ENCODE assay signal across 21 cellular contexts in the genomic region with DNA sequence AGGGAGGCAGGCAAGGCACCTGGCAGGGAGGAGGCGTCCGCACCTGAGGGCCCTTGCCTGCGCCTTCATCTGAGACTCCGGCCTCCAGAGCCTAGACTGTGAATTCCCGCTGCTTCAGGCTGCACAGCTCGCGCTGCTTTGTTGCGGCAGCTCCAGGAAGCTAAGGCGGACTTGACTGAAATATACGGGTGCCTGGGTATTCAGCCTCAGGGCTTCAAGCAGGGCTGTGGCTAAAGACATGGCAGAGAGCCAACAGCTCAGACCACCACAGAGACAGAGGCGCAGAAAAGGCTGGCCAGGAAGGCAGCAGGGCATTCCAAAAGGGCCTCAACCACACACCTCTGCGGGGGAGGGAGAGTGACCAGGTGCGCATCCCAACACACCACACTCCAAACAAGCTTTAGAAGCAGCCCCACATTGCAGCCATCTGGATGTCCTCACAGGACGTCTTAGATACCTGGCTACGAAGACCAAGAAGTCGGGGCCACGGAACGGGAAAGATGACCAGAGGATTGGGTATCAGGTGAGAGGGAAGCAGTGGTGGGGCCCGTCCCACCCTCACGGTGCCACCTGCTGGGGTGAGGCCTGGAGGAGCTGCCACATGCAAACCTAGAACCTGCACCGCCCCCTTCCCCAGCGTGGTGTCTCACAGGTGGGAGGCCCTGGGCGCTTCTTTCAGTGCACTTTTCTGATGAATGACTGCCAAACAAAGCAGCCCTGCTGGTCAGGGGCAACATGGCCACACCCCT. TPM values are rescaled to one million over a fixed set of nuclear protein-coding genes. Genes with fewer than 3 reads are reported as not detected.
A peak's percentile ranks its signal among the peaks of the same experiment; 100 is the strongest.
DNase-seq lines count a peak whose midpoint lies in the region; ATAC-seq, FAIRE-seq and TF ChIP-seq lines count a peak whose summit lies in the region.
"Had no signal": no experiment of that assay in that cellular context is flagged by ENCODE, and none has a peak within 500 bp of the region (broad histone marks: within the 10 kb centered on the region; RNA-seq: fewer than 3 reads in every experiment).

No MANE protein-coding gene starts in this region.

- peaks cover 12% of the 10 kb centered on the region for H3K9me1 ChIP-seq in K562 (ENCODE audit: control insufficient read depth, insufficient read depth, low read length)

- intact Hi-C loops in K562 (cut with micrococcal nuclease), result loop anchor here (10.0 kb wide), 1 partner anchor 94 kb away; no protein-coding TSS in a partner anchor
- intact Hi-C loops in heart left ventricle (cut with DNase I), result no loop called here

- DNase-seq in DMS53 (lab: John Stamatoyannopoulos, UW) (peak; percentile 22), DMS53 treated with DMSO at 0.1 percent for 48 hours (lab: John Stamatoyannopoulos, UW; ENCODE audit: unreplicated experiment) (no peak), COLO668 (lab: John Stamatoyannopoulos, UW; ENCODE audit: unreplicated experiment) (peak; percentile 35), MV-4-11 (lab: John Stamatoyannopoulos, UW) (peak; percentile 10), K562 (ENCODE audit: extremely low read depth in 1 of 4, low spot score in 3 of 4) (no peak), NCI-H2171 treated with DMSO at 0.1 percent for 48 hours (lab: John Stamatoyannopoulos, UW) (no peak), NCI-H2107 treated with DMSO at 0.1 percent for 48 hours (lab: John Stamatoyannopoulos, UW; ENCODE audit: unreplicated experiment) (no peak), heart left ventricle (no peak)
- DNase-seq: 8988T; activated CD4-positive, alpha-beta T cell treated with anti-CD3 and anti-CD28 coated beads, Interleukin-2, amount 10 ng/mL, durations not matched to agents 24 days and 14 days; activated naive CD8-positive, alpha-beta T cell treated with anti-CD3 and anti-CD28 coated beads, Interleukin-2, amount 50 U/mL, for 24 hours; dermis blood vessel endothelial cell; hippocampal formation; NCI-H187; NCI-H524; Right ventricle myocardium superior; stimulated activated CD4-positive, alpha-beta T cell treated with anti-CD3 and anti-CD28 coated beads, Interleukin-4, amount 100 ng/mL, for 1 hour; T-cell; trophoblast cell had no signal

- H3K27ac ChIP-seq in K562 (ENCODE audit: extremely low read depth, low read depth, low read length) (no peak overlapping the region), heart left ventricle (no peak overlapping the region)
- H3K27ac ChIP-seq: cardiac muscle cell had no signal

- H3K4me1 ChIP-seq in K562 (replicated peaks in 1 of 2; ENCODE audit: control insufficient read depth in 2 of 2, insufficient read depth in 2 of 2, low read length in 2 of 2) (peaks cover 22 to 61% of the 10 kb centered on the region in 2 experiments), heart left ventricle (peaks cover 7 to 42% (median 33%) of the 10 kb centered on the region in 12 donors)

- peak overlapping the region in 1 of 2 experiments; percentile 80; a peak in 2 of 4 replicates for H3K9ac ChIP-seq in K562 (ENCODE audit: insufficient read depth in 1 of 2, low read depth in 2 of 2, low read length in 2 of 2)

- H3K4me2 ChIP-seq in K562 (ENCODE audit: insufficient read depth, low read length), result no peak overlapping the region

- H4K20me1 ChIP-seq in K562 (replicated peaks; ENCODE audit: control insufficient read depth, insufficient read depth, low read length), result peaks cover 4% of the 10 kb centered on the region; the same call in 1 of the 2 replicates

- H2AFZ ChIP-seq in K562 (ENCODE audit: low read depth, low read length), result no peak overlapping the region

- H3K36me3 ChIP-seq in K562 (ENCODE audit: control insufficient read depth, insufficient read depth, low read length), result peaks cover 75% of the 10 kb centered on the region
- peaks cover 0 to 45% (median 25%) of the 10 kb centered on the region in 9 donors for H3K36me3 ChIP-seq in heart left ventricle

- 79% methylated on average over 19 of the region's 23 CpGs for WGBS in K562 (ENCODE audit: insufficient coverage, low coverage, missing lambda C conversion rate)
- 88 to 90% (median 90%) methylated on average over 21 to 23 of the region's 23 CpGs for WGBS in heart left ventricle, 4 donors

- ATAC-seq in K562, result no peak
- no peak for ATAC-seq in heart left ventricle
- ATAC-seq: activated naive CD8-positive, alpha-beta T cell treated with anti-CD3 and anti-CD28 coated beads, Interleukin-2, amount 50 U/mL, for 24 hours; T-cell had no signal

- H3K9me3 ChIP-seq in K562 (replicated peaks; ENCODE audit: control insufficient read depth, insufficient read depth, low read depth, low read length) (no peaks in the 10 kb centered on the region), heart left ventricle (no peaks in the 10 kb centered on the region)

- FAIRE-seq in K562 (lab: Jason Lieb, UNC), result no peak
- FAIRE-seq: GM18507 had no signal

- in situ Hi-C loops in K562 (cut with MboI), result no loop called here

- H3K4me3 ChIP-seq in K562, result no peak overlapping the region
- no peak overlapping the region for H3K4me3 ChIP-seq in heart left ventricle
- H3K4me3 ChIP-seq: cardiac muscle cell had no signal

- POLR2A ChIA-PET in K562 (lab: Yijun Ruan, JAX), result interaction anchor here (0.6 to 1.5 kb wide), 6 partner anchors 8 to 316 kb away, joined by 3 to 5 read pairs (median 4); a partner anchor contains a TSS

- TF ChIP-seq CTCF in K562 (IDR thresholded peaks at IDR 0.05 in 2 of 3, conservative IDR thresholded peaks at IDR 0.05 in 1 of 3; ENCODE audit: insufficient read depth in 2 of 3, low read depth in 1 of 3, low read length in 3 of 3), result no peak
- no peak for TF ChIP-seq CTCF in heart left ventricle (IDR thresholded peaks at IDR 0.05)

- CTCF ChIA-PET in K562 (lab: Yijun Ruan, JAX; ENCODE audit: low intra/inter-chr PET ratio), result no interaction called here

- TF ChIP-seq EP300 in K562 (IDR thresholded peaks at IDR 0.05; ENCODE audit: low read length), result no peak

- no peak for TF ChIP-seq RAD21 in K562 (CRISPR knock-in tag; conservative IDR thresholded peaks at IDR 0.05 in 1 of 2, IDR thresholded peaks at IDR 0.05 in 1 of 2)

- no TSS peak for BruUV-seq in K562 (replicated peaks; lab: Mats Ljungman, UMichigan)

- no peaks in the 10 kb centered on the region for H3K27me3 ChIP-seq in K562 (ENCODE audit: control insufficient read depth in 2 of 2, insufficient read depth in 2 of 2, low read length in 2 of 2)
- H3K27me3 ChIP-seq in heart left ventricle, result no peaks in the 10 kb centered on the region
- H3K27me3 ChIP-seq: cardiac muscle cell had no signal

- peaks cover 34% of the 10 kb centered on the region for H3K79me2 ChIP-seq in K562 (ENCODE audit: control insufficient read depth, insufficient read depth, low read length)

- TF ChIP-seq POLR2A in K562 (conservative IDR thresholded peaks at IDR 0.05), result no peak; the same call in 1 of the 2 replicates
- no peak for TF ChIP-seq POLR2A in heart left ventricle (IDR thresholded peaks at IDR 0.05)

RNA-seq across cellular contexts. Expression of a gene that starts 1.7 kb away (rescaled TPM):
- total RNA-seq in K562 (2011; cell fraction: chromatin; rRNA removed; ENCODE audit: low replicate concordance), result 207 and 328 TPM in 2 replicates
- 176 and 183 TPM in 2 replicates for total RNA-seq in K562 (2011; cell fraction: nucleolus; rRNA removed)
- 193 and 208 TPM in 2 replicates for total RNA-seq in K562 (2011; cell fraction: nucleoplasm; rRNA removed)
- 49.7 and 54.8 TPM in 2 replicates for total RNA-seq in K562 (2014; rRNA removed)
- total RNA-seq in K562 (2014; rRNA removed; fragmentation: Illumina TruSeq; extraction: Trizol), result 25.5 and 31.8 TPM in 2 replicates
- total RNA-seq in K562 (2015; rRNA removed; fragmentation: Illumina TruSeq; extraction: Trizol), result 30.8 and 31.4 TPM in 2 replicates
- total RNA-seq in K562 (2021), result 53.0 and 54.0 TPM in 2 replicates
- polyA plus RNA-seq in K562 (2011; rRNA removed), result 56.1 and 64.2 TPM in 2 replicates
- 42.3 and 50.6 TPM in 2 replicates for polyA plus RNA-seq in K562 (2011; cell fraction: cytosol; rRNA removed)
- polyA plus RNA-seq in K562 (2011; cell fraction: nucleus; rRNA removed), result 337 and 348 TPM in 2 replicates
- 32.2 and 49.3 TPM in 2 replicates for polyA plus RNA-seq in K562 (2012)
- polyA plus RNA-seq in K562 (2014; fragmentation: Illumina TruSeq; extraction: Trizol), result 37.1 and 41.3 TPM in 2 replicates
- polyA plus RNA-seq in K562 (2014; fragmentation: Nextera tagmentation; extraction: Ambion mirVana), result 10 to 100 TPM; 13.9 to 21.4 TPM
- 65.5 and 68.6 TPM in 2 replicates for polyA plus RNA-seq in K562 (2014; rRNA removed)
- 24.1 and 28.0 TPM in 2 replicates for polyA minus RNA-seq in K562 (2011; rRNA and poly(A)+ RNA removed)
- polyA minus RNA-seq in K562 (2011; cell fraction: cytosol; rRNA and poly(A)+ RNA removed), result 10.1 and 16.2 TPM in 2 replicates
- polyA minus RNA-seq in K562 (2011; cell fraction: nucleus; rRNA and poly(A)+ RNA removed), result 42.9 and 65.3 TPM in 2 replicates
- 10 to 100 TPM; 12.6 to 22.0 (median 16.7) TPM for total RNA-seq in heart left ventricle
- polyA plus RNA-seq in heart left ventricle, result 10 to 100 TPM; 13.1 to 23.7 TPM

RNA-seq across cellular contexts. Expression of a gene that starts 9.9 kb away (rescaled TPM):
- 64.8 and 136 TPM in 2 replicates for total RNA-seq in K562 (2011; cell fraction: chromatin; rRNA removed; ENCODE audit: low replicate concordance)
- 82.2 and 86.9 TPM in 2 replicates for total RNA-seq in K562 (2011; cell fraction: nucleolus; rRNA removed)
- 72.2 and 86.4 TPM in 2 replicates for total RNA-seq in K562 (2011; cell fraction: nucleoplasm; rRNA removed)
- total RNA-seq in K562 (2014; rRNA removed), result 71.7 and 91.1 TPM in 2 replicates
- total RNA-seq in K562 (2014; rRNA removed; fragmentation: Illumina TruSeq; extraction: Trizol), result 25.8 and 29.0 TPM in 2 replicates
- total RNA-seq in K562 (2015; rRNA removed; fragmentation: Illumina TruSeq; extraction: Trizol), result 53.8 and 54.1 TPM in 2 replicates
- total RNA-seq in K562 (2021), result 80.9 and 86.7 TPM in 2 replicates
- polyA plus RNA-seq in K562 (2011; rRNA removed), result 38.8 and 44.0 TPM in 2 replicates
- polyA plus RNA-seq in K562 (2011; cell fraction: cytosol; rRNA removed), result 44.8 and 62.0 TPM in 2 replicates
- polyA plus RNA-seq in K562 (2011; cell fraction: nucleus; rRNA removed), result 169 and 210 TPM in 2 replicates
- 34.1 and 42.5 TPM in 2 replicates for polyA plus RNA-seq in K562 (2012)
- polyA plus RNA-seq in K562 (2014; fragmentation: Illumina TruSeq; extraction: Trizol), result 33.6 and 44.3 TPM in 2 replicates
- 1 to 10 TPM; 1.0 to 2.4 TPM for polyA plus RNA-seq in K562 (2014; fragmentation: Nextera tagmentation; extraction: Ambion mirVana)
- polyA plus RNA-seq in K562 (2014; rRNA removed), result 71.0 and 71.7 TPM in 2 replicates
- 13.9 and 22.3 TPM in 2 replicates for polyA minus RNA-seq in K562 (2011; rRNA and poly(A)+ RNA removed)
- 23.8 and 30.1 TPM in 2 replicates for polyA minus RNA-seq in K562 (2011; cell fraction: cytosol; rRNA and poly(A)+ RNA removed)
- 27.6 and 35.2 TPM in 2 replicates for polyA minus RNA-seq in K562 (2011; cell fraction: nucleus; rRNA and poly(A)+ RNA removed)
- total RNA-seq in heart left ventricle, result 10 to 100 TPM in 4 of 9 donors, 1 to 10 TPM in 5; 6.8 to 19.9 (median 9.4) TPM
- polyA plus RNA-seq in heart left ventricle, result 10 to 100 TPM; 12.0 to 20.5 TPM

RNA-seq across cellular contexts. Expression of a gene that starts 25.1 kb away (rescaled TPM):
- total RNA-seq in K562 (2011; cell fraction: chromatin; rRNA removed; ENCODE audit: low replicate concordance), result 63.1 and 259 TPM in 2 replicates
- 190 and 191 TPM in 2 replicates for total RNA-seq in K562 (2011; cell fraction: nucleolus; rRNA removed)
- total RNA-seq in K562 (2011; cell fraction: nucleoplasm; rRNA removed), result 87.1 and 99.6 TPM in 2 replicates
- 33.7 and 37.2 TPM in 2 replicates for total RNA-seq in K562 (2014; rRNA removed)
- 4.1 and 5.8 TPM in 2 replicates for total RNA-seq in K562 (2014; rRNA removed; fragmentation: Illumina TruSeq; extraction: Trizol)
- 10.4 and 14.9 TPM in 2 replicates for total RNA-seq in K562 (2015; rRNA removed; fragmentation: Illumina TruSeq; extraction: Trizol)
- total RNA-seq in K562 (2021), result 32.2 and 32.5 TPM in 2 replicates
- 24.5 and 34.0 TPM in 2 replicates for polyA plus RNA-seq in K562 (2011; rRNA removed)
- 36.0 and 79.6 TPM in 2 replicates for polyA plus RNA-seq in K562 (2011; cell fraction: cytosol; rRNA removed)
- 220 and 374 TPM in 2 replicates for polyA plus RNA-seq in K562 (2011; cell fraction: nucleus; rRNA removed)
- polyA plus RNA-seq in K562 (2012), result 26.1 and 37.6 TPM in 2 replicates
- polyA plus RNA-seq in K562 (2014; fragmentation: Illumina TruSeq; extraction: Trizol), result 18.6 and 24.3 TPM in 2 replicates
- under 1 TPM; 0.21 to 0.63 TPM for polyA plus RNA-seq in K562 (2014; fragmentation: Nextera tagmentation; extraction: Ambion mirVana)
- 45.3 and 47.0 TPM in 2 replicates for polyA plus RNA-seq in K562 (2014; rRNA removed)
- 9.5 and 12.2 TPM in 2 replicates for polyA minus RNA-seq in K562 (2011; rRNA and poly(A)+ RNA removed)
- 14.6 and 18.9 TPM in 2 replicates for polyA minus RNA-seq in K562 (2011; cell fraction: cytosol; rRNA and poly(A)+ RNA removed)
- polyA minus RNA-seq in K562 (2011; cell fraction: nucleus; rRNA and poly(A)+ RNA removed), result 40.5 and 60.7 TPM in 2 replicates
- 10 to 100 TPM; 14.1 to 43.6 (median 20.7) TPM for total RNA-seq in heart left ventricle
- polyA plus RNA-seq in heart left ventricle, result 10 to 100 TPM; 23.2 to 42.6 TPM

RNA-seq across cellular contexts. Expression of a gene that starts 28.7 kb away (rescaled TPM):
- 2.1 and 9.1 TPM in 2 replicates for total RNA-seq in K562 (2011; cell fraction: chromatin; rRNA removed; ENCODE audit: low replicate concordance)
- total RNA-seq in K562 (2011; cell fraction: nucleolus; rRNA removed), result 19.8 and 28.3 TPM in 2 replicates
- 9.6 and 10.5 TPM in 2 replicates for total RNA-seq in K562 (2011; cell fraction: nucleoplasm; rRNA removed)
- 239 and 259 TPM in 2 replicates for total RNA-seq in K562 (2014; rRNA removed)
- 9.2 and 11.6 TPM in 2 replicates for total RNA-seq in K562 (2014; rRNA removed; fragmentation: Illumina TruSeq; extraction: Trizol)
- total RNA-seq in K562 (2015; rRNA removed; fragmentation: Illumina TruSeq; extraction: Trizol), result 54.9 and 58.3 TPM in 2 replicates
- total RNA-seq in K562 (2021), result 146 and 158 TPM in 2 replicates
- 21.6 and 23.7 TPM in 2 replicates for polyA plus RNA-seq in K562 (2011; rRNA removed)
- 35.6 and 169 TPM in 2 replicates for polyA plus RNA-seq in K562 (2011; cell fraction: cytosol; rRNA removed)
- 18.9 and 28.4 TPM in 2 replicates for polyA plus RNA-seq in K562 (2011; cell fraction: nucleus; rRNA removed)
- 75.7 and 99.4 TPM in 2 replicates for polyA plus RNA-seq in K562 (2012)
- polyA plus RNA-seq in K562 (2014; fragmentation: Illumina TruSeq; extraction: Trizol), result 10.4 and 32.9 TPM in 2 replicates
- polyA plus RNA-seq in K562 (2014; fragmentation: Nextera tagmentation; extraction: Ambion mirVana), result 1 to 10 TPM; 2.6 to 4.1 TPM
- 184 and 216 TPM in 2 replicates for polyA plus RNA-seq in K562 (2014; rRNA removed)
- polyA minus RNA-seq in K562 (2011; rRNA and poly(A)+ RNA removed), result 1.7 and 3.9 TPM in 2 replicates
- 21.6 and 22.5 TPM in 2 replicates for polyA minus RNA-seq in K562 (2011; cell fraction: cytosol; rRNA and poly(A)+ RNA removed)
- polyA minus RNA-seq in K562 (2011; cell fraction: nucleus; rRNA and poly(A)+ RNA removed), result 4.7 and 8.7 TPM in 2 replicates
- 100 to 1,000 TPM; 118 to 389 (median 196) TPM for total RNA-seq in heart left ventricle
- polyA plus RNA-seq in heart left ventricle, result 100 to 1,000 TPM; 160 to 847 TPM

RNA-seq across cellular contexts. Expression of a gene that starts 30.2 kb away (rescaled TPM):
- 2.8 and 5.5 TPM in 2 replicates for total RNA-seq in K562 (2011; cell fraction: chromatin; rRNA removed; ENCODE audit: low replicate concordance)
- 2.0 and 3.0 TPM in 2 replicates for total RNA-seq in K562 (2011; cell fraction: nucleolus; rRNA removed)
- 2.3 and 3.4 TPM in 2 replicates for total RNA-seq in K562 (2011; cell fraction: nucleoplasm; rRNA removed)
- 0.14 and 0.45 TPM in 2 replicates for total RNA-seq in K562 (2014; rRNA removed)
- 0.04 TPM in 1 of 2 replicates, not detected in the other for total RNA-seq in K562 (2014; rRNA removed; fragmentation: Illumina TruSeq; extraction: Trizol)
- 0.19 and 0.22 TPM in 2 replicates for total RNA-seq in K562 (2015; rRNA removed; fragmentation: Illumina TruSeq; extraction: Trizol)
- 0.58 and 0.75 TPM in 2 replicates for total RNA-seq in K562 (2021)
- polyA plus RNA-seq in K562 (2011; rRNA removed), result 0.17 and 0.66 TPM in 2 replicates
- 0.16 and 0.19 TPM in 2 replicates for polyA plus RNA-seq in K562 (2011; cell fraction: cytosol; rRNA removed)
- 4.1 and 5.1 TPM in 2 replicates for polyA plus RNA-seq in K562 (2011; cell fraction: nucleus; rRNA removed)
- 0.95 and 2.4 TPM in 2 replicates for polyA plus RNA-seq in K562 (2012)
- polyA plus RNA-seq in K562 (2014; fragmentation: Illumina TruSeq; extraction: Trizol), result 0.31 and 0.44 TPM in 2 replicates
- under 1 TPM in 1 of 2 experiments, not detected in 1; 0.01 TPM for polyA plus RNA-seq in K562 (2014; fragmentation: Nextera tagmentation; extraction: Ambion mirVana)
- polyA plus RNA-seq in K562 (2014; rRNA removed), result 0.78 and 0.85 TPM in 2 replicates
- 0.07 and 0.12 TPM in 2 replicates for polyA minus RNA-seq in K562 (2011; rRNA and poly(A)+ RNA removed)
- polyA minus RNA-seq in K562 (2011; cell fraction: cytosol; rRNA and poly(A)+ RNA removed), result 0.19 and 0.46 TPM in 2 replicates
- 0.54 and 1.00 TPM in 2 replicates for polyA minus RNA-seq in K562 (2011; cell fraction: nucleus; rRNA and poly(A)+ RNA removed)
- total RNA-seq in heart left ventricle, result 10 to 100 TPM in 1 of 9 donors, 1 to 10 TPM in 8; 4.4 to 10.1 (median 7.6) TPM
- polyA plus RNA-seq in heart left ventricle, result 1 to 10 TPM in 1 of 2 donors, under 1 TPM in 1; 0.78 to 8.8 TPM

Comparison
In these comparisons a context has a peak if more than half of its experiments do, and no peak if none do; other contexts are left out.
1. DNase-seq: peak in DMS53 (single experiment), COLO668 (single experiment) and MV-4-11 (single experiment); none in DMS53 treated with DMSO at 0.1 percent for 48 hours (single experiment), K562 (0 of 4), NCI-H2171 treated with DMSO at 0.1 percent for 48 hours (single experiment), NCI-H2107 treated with DMSO at 0.1 percent for 48 hours (single experiment) and heart left ventricle (0 of 5).